8 cellular contexts compared by ENCODE assay signal in the genomic region with DNA sequence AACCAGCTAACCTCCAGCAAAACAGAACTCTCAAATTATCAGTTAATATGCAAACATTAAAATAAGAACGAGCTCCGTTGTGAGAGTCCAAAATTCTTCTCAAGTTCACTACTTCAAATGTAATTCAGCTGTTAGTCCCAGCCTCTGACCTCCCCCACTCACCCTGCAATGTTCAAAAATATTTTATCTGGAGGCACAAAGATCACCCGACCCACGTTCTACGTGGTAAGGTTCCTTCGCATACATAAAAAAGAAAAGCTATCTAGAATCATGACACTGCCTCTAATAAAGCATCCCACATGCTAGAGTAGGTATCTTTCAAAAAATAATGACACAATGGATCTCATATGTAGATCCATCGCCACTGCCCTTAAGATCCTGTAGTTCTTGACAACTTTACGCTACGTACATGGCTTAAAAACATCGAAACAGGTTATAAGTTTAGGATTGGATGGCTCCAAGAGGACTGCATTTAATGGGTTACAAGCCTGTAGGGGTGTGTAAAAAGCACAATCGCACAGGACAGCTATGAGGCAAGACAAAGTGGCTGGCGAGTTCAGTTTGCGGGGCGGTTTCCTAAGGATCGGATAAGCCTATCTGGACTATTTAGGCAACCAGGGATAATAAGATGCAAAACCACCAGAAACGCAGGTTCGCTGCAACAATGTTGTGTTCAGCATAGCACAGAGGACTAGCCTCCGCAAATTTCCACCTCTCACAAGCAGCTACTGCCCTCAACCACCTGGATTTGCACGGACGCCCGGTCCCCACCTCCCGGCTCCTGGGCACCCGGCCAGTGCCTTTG. TPM values are rescaled to one million over a fixed set of nuclear protein-coding genes. Genes with fewer than 3 reads are reported as not detected.
A peak's percentile ranks its signal among the peaks of the same experiment; 100 is the strongest.
DNase-seq lines count a peak whose midpoint lies in the region; ATAC-seq and TF ChIP-seq lines count a peak whose summit lies in the region.

No MANE protein-coding gene starts in this region.

- peaks cover 32% of the 10 kb centered on the region for H3K36me3 Mint-ChIP-seq in Calu3 (ENCODE audit: insufficient read depth, unreplicated experiment)
- peaks cover 23% of the 10 kb centered on the region for H3K36me3 Mint-ChIP-seq in activated CD4-positive, alpha-beta memory T cell treated with anti-CD3 and anti-CD28 coated beads, Interleukin-2, amount 10 ng/mL, durations not matched to agents 7 days and 5 days (ENCODE audit: low read depth)

- peaks cover 4% of the 10 kb centered on the region for H3K9me3 Mint-ChIP-seq in Calu3 (ENCODE audit: low read depth, unreplicated experiment)
- peaks cover 5% of the 10 kb centered on the region for H3K9me3 Mint-ChIP-seq in activated CD4-positive, alpha-beta memory T cell treated with anti-CD3 and anti-CD28 coated beads, Interleukin-2, amount 10 ng/mL, durations not matched to agents 7 days and 5 days

- peak overlapping the region; percentile 97 for H3K27ac ChIP-seq in cardiac muscle cell

- ATAC-seq in GM19467 (IDR thresholded peaks at IDR 0.05; ENCODE audit: unreplicated experiment), result peak; percentile 14
- ATAC-seq in HG03558 (IDR thresholded peaks at IDR 0.05; ENCODE audit: extremely low read depth, unreplicated experiment), result peak; percentile 17

- peaks cover 6% of the 10 kb centered on the region for H3K4me1 Mint-ChIP-seq in Calu3 (ENCODE audit: low read depth, unreplicated experiment)
- H3K4me1 Mint-ChIP-seq in activated CD4-positive, alpha-beta memory T cell treated with anti-CD3 and anti-CD28 coated beads, Interleukin-2, amount 10 ng/mL, durations not matched to agents 7 days and 5 days, result peaks cover 28% of the 10 kb centered on the region

- CTCF ChIA-PET in Calu3 (lab: Charles Lee), result interaction anchor here (0.8 kb wide), 1 partner anchor 11 kb away, joined by 4 read pairs; no protein-coding TSS in a partner anchor
- CTCF ChIA-PET in activated CD4-positive, alpha-beta memory T cell treated with anti-CD3 and anti-CD28 coated beads, Interleukin-2, amount 10 ng/mL, durations not matched to agents 7 days and 5 days (lab: Charles Lee), result interaction anchor here (0.7 to 1.7 kb wide), 4 partner anchors 20 to 1138 kb away, joined by 3 to 8 read pairs (median 3); a partner anchor contains a TSS

- DNase-seq in Calu3, result no peak
- DNase-seq in activated CD4-positive, alpha-beta memory T cell treated with anti-CD3 and anti-CD28 coated beads, Interleukin-2, amount 10 ng/mL, durations not matched to agents 7 days and 5 days, result no peak
- DNase-seq in cardiac muscle cell (ENCODE audit: low read depth in 1 of 2, low spot score in 1 of 2), result peak; percentile 13 to 64
- DNase-seq in retinal pigment epithelial cell (ENCODE audit: low read depth), result no peak
- no peak for DNase-seq in NK-92 (lab: John Stamatoyannopoulos, UW; ENCODE audit: unreplicated experiment)
- DNase-seq in effector CD4-positive, alpha-beta T cell, result no peak

- peak overlapping the region; percentile 100 for H3K4me3 Mint-ChIP-seq in Calu3 (ENCODE audit: low read depth, unreplicated experiment)
- peak overlapping the region; percentile 97 for H3K4me3 Mint-ChIP-seq in activated CD4-positive, alpha-beta memory T cell treated with anti-CD3 and anti-CD28 coated beads, Interleukin-2, amount 10 ng/mL, durations not matched to agents 7 days and 5 days

- H3K36me3 ChIP-seq in cardiac muscle cell, result peaks cover 22% of the 10 kb centered on the region

- POLR2A ChIA-PET in activated CD4-positive, alpha-beta memory T cell treated with anti-CD3 and anti-CD28 coated beads, Interleukin-2, amount 10 ng/mL, durations not matched to agents 7 days and 5 days (lab: Charles Lee), result interaction anchor here (0.7 to 2.9 kb wide), 15 partner anchors 10 to 1052 kb away, joined by 3 to 16 read pairs (median 4); a partner anchor contains a TSS

- TF ChIP-seq CTCF in Calu3 (IDR thresholded peaks at IDR 0.05; ENCODE audit: unreplicated experiment) (no peak), cardiac muscle cell (IDR thresholded peaks at IDR 0.05; ENCODE audit: low read depth, low read length) (no peak), retinal pigment epithelial cell (conservative IDR thresholded peaks at IDR 0.05; ENCODE audit: low read depth, low read length) (no peak)

- H3K27ac Mint-ChIP-seq in Calu3 (ENCODE audit: unreplicated experiment), result peak overlapping the region; percentile 99
- H3K27ac Mint-ChIP-seq in activated CD4-positive, alpha-beta memory T cell treated with anti-CD3 and anti-CD28 coated beads, Interleukin-2, amount 10 ng/mL, durations not matched to agents 7 days and 5 days, result peak overlapping the region; percentile 98

- H3K27me3 Mint-ChIP-seq in Calu3 (ENCODE audit: unreplicated experiment), result no peaks in the 10 kb centered on the region
- H3K27me3 Mint-ChIP-seq in activated CD4-positive, alpha-beta memory T cell treated with anti-CD3 and anti-CD28 coated beads, Interleukin-2, amount 10 ng/mL, durations not matched to agents 7 days and 5 days, result no peaks in the 10 kb centered on the region

- no TSS peak for BruUV-seq in Calu3 (replicated peaks; lab: Mats Ljungman, UMichigan)

- intact Hi-C loops in Calu3 (cut with micrococcal nuclease; ENCODE audit: unreplicated experiment), result loop anchor here (2.0 kb wide), 1 partner anchor 19 kb away; no protein-coding TSS in a partner anchor

- H3K4me3 ChIP-seq in cardiac muscle cell (peak overlapping the region; percentile 89), retinal pigment epithelial cell (ENCODE audit: low read length) (peak overlapping the region; percentile 77)

- H3K9me3 ChIP-seq in cardiac muscle cell (ENCODE audit: low read depth), result no peaks in the 10 kb centered on the region

- peaks cover 8% of the 10 kb centered on the region for H3K4me1 ChIP-seq in cardiac muscle cell (ENCODE audit: low read depth)

- H3K27me3 ChIP-seq in cardiac muscle cell, result no peaks in the 10 kb centered on the region

RNA-seq across cellular contexts. Expression of a gene that starts 1.0 kb away (rescaled TPM):
- 24.8 and 29.3 TPM in 2 replicates for total RNA-seq in Calu3 (2022)
- total RNA-seq in activated CD4-positive, alpha-beta memory T cell treated with anti-CD3 and anti-CD28 coated beads, Interleukin-2, amount 10 ng/mL, durations not matched to agents 7 days and 5 days, result 10 to 100 TPM; 29.5 to 32.0 TPM
- 24.9 and 35.2 TPM in 2 replicates for total RNA-seq in cardiac muscle cell
- 29.4 and 38.2 TPM in 2 replicates for polyA plus RNA-seq in cardiac muscle cell

RNA-seq across cellular contexts. Expression of a gene that starts 35.7 kb away (rescaled TPM):
- total RNA-seq in Calu3 (2022) (not detected in 2 replicates), cardiac muscle cell (19.7 and 43.0 TPM in 2 replicates)
- under 1 TPM; 0.10 to 0.18 TPM for total RNA-seq in activated CD4-positive, alpha-beta memory T cell treated with anti-CD3 and anti-CD28 coated beads, Interleukin-2, amount 10 ng/mL, durations not matched to agents 7 days and 5 days
- 28.9 and 47.0 TPM in 2 replicates for polyA plus RNA-seq in cardiac muscle cell

Comparison
In these comparisons a context has a peak if more than half of its experiments do, and no peak if none do; other contexts are left out.
1. DNase-seq: peak in cardiac muscle cell (2 of 2); none in Calu3 (single experiment), activated CD4-positive, alpha-beta memory T cell treated with anti-CD3 and anti-CD28 coated beads, Interleukin-2, amount 10 ng/mL, durations not matched to agents 7 days and 5 days (single experiment), retinal pigment epithelial cell (single experiment), NK-92 (single experiment) and effector CD4-positive, alpha-beta T cell (single experiment).
2. RNA of a gene that starts 35.7 kb away (total RNA-seq): 19.7 to 43.0 TPM in cardiac muscle cell; 0.10 to 0.18 TPM in activated CD4-positive, alpha-beta memory T cell treated with anti-CD3 and anti-CD28 coated beads, Interleukin-2, amount 10 ng/mL, durations not matched to agents 7 days and 5 days and not detected in Calu3; every median in the first group is over 10 times any median in the second.